33 cellular contexts compared by ENCODE assay signal in the genomic region with DNA sequence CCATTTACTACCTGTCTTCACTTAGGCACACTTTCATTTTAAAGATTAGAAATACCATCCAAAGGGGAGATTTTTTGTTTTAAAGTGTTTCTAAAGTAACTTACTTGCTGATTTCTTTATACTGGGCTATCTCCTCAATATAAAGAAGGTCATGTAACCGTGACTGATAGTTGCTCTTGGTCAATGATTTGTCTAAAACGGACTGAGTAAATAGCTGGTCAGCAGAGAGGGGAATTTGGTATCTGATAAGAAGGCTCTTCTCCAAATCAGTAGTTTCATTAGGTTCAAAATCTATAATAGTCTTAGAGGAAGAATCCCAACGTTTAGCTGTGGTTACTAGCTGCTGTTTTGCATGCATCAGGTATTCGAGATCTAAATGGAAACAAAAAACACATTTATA.
"Had no signal": no experiment of that assay in that cellular context is flagged by ENCODE, and none has a peak within 500 bp of the region (broad histone marks: within the 10 kb centered on the region; RNA-seq: fewer than 3 reads in every experiment).

No MANE protein-coding gene starts in this region.

- ATAC-seq: activated T-cell treated with anti-CD3 and anti-CD28 coated beads, Interleukin-2, amount 50 U/mL, for 72 hours; foreskin keratinocyte; gastrocnemius medialis; WTC11 had no signal

- H3K9me3 ChIP-seq: esophagus muscularis mucosa, gastrocnemius medialis had no signal

- H3K4me3 Mint-ChIP-seq: activated CD4-positive, alpha-beta memory T cell treated with anti-CD3 and anti-CD28 coated beads, Interleukin-2, amount 10 ng/mL, durations not matched to agents 7 days and 5 days; activated CD4-positive, alpha-beta T cell treated with anti-CD3 and anti-CD28 coated beads, Interleukin-2, amount 10 ng/mL, durations not matched to agents 7 days and 5 days; activated naive CD8-positive, alpha-beta T cell; activated T-cell treated with anti-CD3 and anti-CD28 coated beads, Interleukin-2, amount 50 U/mL, for 24 hours; activated T-cell treated with anti-CD3 and anti-CD28 coated beads, Interleukin-2, amount 50 U/mL, for 72 hours; central memory CD8-positive, alpha-beta T cell; dendritic cell treated with granulocyte-macrophage colony-stimulating factor and Interleukin-4, amounts not matched to agents 40 ng/mL and 50 ng/mL, for 4 days; WTC11 had no signal

- H3K4me1 ChIP-seq: esophagus muscularis mucosa, foreskin keratinocyte had no signal

- H3K4me1 Mint-ChIP-seq: activated CD4-positive, alpha-beta T cell treated with anti-CD3 and anti-CD28 coated beads, Interleukin-2, amount 10 ng/mL, durations not matched to agents 7 days and 5 days; central memory CD8-positive, alpha-beta T cell; WTC11 had no signal

- H3K4me3 ChIP-seq: coronary artery, dorsolateral prefrontal cortex, esophagus muscularis mucosa, gastrocnemius medialis had no signal

- DNase-seq: activated CD4-positive, alpha-beta memory T cell treated with anti-CD3 and anti-CD28 coated beads, Interleukin-2, amount 10 ng/mL, durations not matched to agents 7 days and 5 days; activated CD4-positive, alpha-beta T cell treated with anti-CD3 and anti-CD28 coated beads for 1 hour; activated CD4-positive, alpha-beta T cell treated with anti-CD3 and anti-CD28 coated beads for 4 hours; activated CD4-positive, alpha-beta T cell treated with anti-CD3 and anti-CD28 coated beads, Interleukin-2, amount 10 ng/mL, durations not matched to agents 7 days and 5 days; activated CD4-positive, alpha-beta T cell treated with anti-CD3 and anti-CD28 coated beads, Interleukin-2, amount 50 U/mL, for 4 hours; activated CD8-positive, alpha-beta memory T cell treated with anti-CD3 and anti-CD28 coated beads, Interleukin-2, amount 50 U/mL, for 48 hours; activated effector memory CD4-positive, alpha-beta T cell treated with Interleukin-2 at 50 U/mL for 16 hours; activated gamma-delta T cell treated with Interleukin-2 at 50 U/mL for 16 hours; activated naive CD4-positive, alpha-beta T cell treated with anti-CD3 and anti-CD28 coated beads, Interleukin-2, amount 50 U/mL, for 16 hours; activated naive CD4-positive, alpha-beta T cell treated with Interleukin-2 at 50 U/mL for 16 hours; activated T-cell treated with anti-CD3 and anti-CD28 coated beads for 4 hours; activated T-cell treated with anti-CD3 and anti-CD28 coated beads, Interleukin-2, amount 50 U/mL, for 24 hours; activated T-cell treated with anti-CD3 and anti-CD28 coated beads, Interleukin-2, amount 50 U/mL, for 72 hours; amniotic stem cell; anterior cingulate cortex; brain microvascular endothelial cell; dorsolateral prefrontal cortex; effector memory CD4-positive, alpha-beta T cell; erythroblast; foreskin keratinocyte; gastrocnemius medialis; glutamatergic neuron; T-helper 1 cell; T-helper 2 cell had no signal

- H3K27ac Mint-ChIP-seq: activated CD4-positive, alpha-beta memory T cell treated with anti-CD3 and anti-CD28 coated beads, Interleukin-2, amount 10 ng/mL, durations not matched to agents 7 days and 5 days; activated CD4-positive, alpha-beta T cell treated with anti-CD3 and anti-CD28 coated beads, Interleukin-2, amount 10 ng/mL, durations not matched to agents 7 days and 5 days; activated naive CD8-positive, alpha-beta T cell; activated T-cell treated with anti-CD3 and anti-CD28 coated beads, Interleukin-2, amount 50 U/mL, for 24 hours; dendritic cell treated with granulocyte-macrophage colony-stimulating factor and Interleukin-4, amounts not matched to agents 40 ng/mL and 50 ng/mL, for 4 days; WTC11 had no signal

- H3K27me3 Mint-ChIP-seq: activated CD4-positive, alpha-beta memory T cell treated with anti-CD3 and anti-CD28 coated beads, Interleukin-2, amount 10 ng/mL, durations not matched to agents 7 days and 5 days; activated CD4-positive, alpha-beta T cell treated with anti-CD3 and anti-CD28 coated beads, Interleukin-2, amount 10 ng/mL, durations not matched to agents 7 days and 5 days; activated naive CD8-positive, alpha-beta T cell; activated T-cell treated with anti-CD3 and anti-CD28 coated beads, Interleukin-2, amount 50 U/mL, for 24 hours; central memory CD8-positive, alpha-beta T cell; dendritic cell treated with granulocyte-macrophage colony-stimulating factor and Interleukin-4, amounts not matched to agents 40 ng/mL and 50 ng/mL, for 4 days had no signal

- H3K27me3 ChIP-seq: brain microvascular endothelial cell, dorsolateral prefrontal cortex, esophagus muscularis mucosa, foreskin keratinocyte, gastrocnemius medialis had no signal

- FAIRE-seq: astrocyte, bronchial epithelial cell had no signal

- H3K27ac ChIP-seq: brain microvascular endothelial cell, coronary artery, dorsolateral prefrontal cortex, esophagus muscularis mucosa, foreskin keratinocyte, gastrocnemius medialis, VCaP had no signal
